ENCODE assay signal across 13 cellular contexts in genomic region chr10:122499491-122499941, GRCh38. TPM values are rescaled to one million over a fixed set of nuclear protein-coding genes. Genes with fewer than 3 reads are reported as not detected.
DNase-seq lines count a peak whose midpoint lies in the region; ATAC-seq, FAIRE-seq and TF ChIP-seq lines count a peak whose summit lies in the region.
"Had no signal": no experiment of that assay in that cellular context is flagged by ENCODE, and none has a peak within 500 bp of the region (broad histone marks: within the 10 kb centered on the region; RNA-seq: fewer than 3 reads in every experiment).

No MANE protein-coding gene starts in this region.

- H3K36me3 ChIP-seq in kidney (ENCODE audit: control insufficient read depth in 1 of 2, insufficient read depth in 2 of 2, low read length in 2 of 2) (no peaks in the 10 kb centered on the region), spleen (no peaks in the 10 kb centered on the region), prostate gland (no peaks in the 10 kb centered on the region)
- H3K36me3 ChIP-seq: pancreas had no signal

- H3K36me3 Mint-ChIP-seq in naive thymus-derived CD8-positive, alpha-beta T cell, result no peaks in the 10 kb centered on the region
- H3K36me3 Mint-ChIP-seq: activated naive CD8-positive, alpha-beta T cell treated with anti-CD3 and anti-CD28 coated beads, Interleukin-2, amount 10 ng/mL, durations not matched to agents 7 days and 5 days had no signal

- POLR2A ChIA-PET in naive thymus-derived CD8-positive, alpha-beta T cell (lab: Charles Lee), result no interaction called here

- TF ChIP-seq POLR2A in spleen (IDR thresholded peaks at IDR 0.05) (no peak), prostate gland (IDR thresholded peaks at IDR 0.05) (no peak)

- peaks cover 0 to 3% (median 0%) of the 10 kb centered on the region in 5 donors for H3K27me3 Mint-ChIP-seq in naive thymus-derived CD8-positive, alpha-beta T cell

- no peak overlapping the region for H3K9ac ChIP-seq in kidney (ENCODE audit: low read length in 2 of 2)

- TF ChIP-seq CTCF in coronary artery (IDR thresholded peaks at IDR 0.05) (no peak), kidney (IDR thresholded peaks at IDR 0.05; ENCODE audit: borderline replicate concordance, extremely low read depth, insufficient read depth) (no peak), spleen (IDR thresholded peaks at IDR 0.05 in 8 of 11, conservative IDR thresholded peaks at IDR 0.05 in 3 of 11) (no peak), prostate gland (IDR thresholded peaks at IDR 0.05) (no peak)

- intact Hi-C loops in kidney (cut with DNase I), result no loop called here
- intact Hi-C loops in spleen (cut with DNase I; ENCODE audit: low total_unique reads), result no loop called here
- intact Hi-C loops in prostate gland (cut with DNase I), result loop anchor here (5.0 to 10.0 kb wide), 2 partner anchors 37 to 335 kb away; partner anchors contain the start of gene HTRA1

- no peak for ATAC-seq in naive thymus-derived CD8-positive, alpha-beta T cell

- H3K27ac Mint-ChIP-seq in naive thymus-derived CD8-positive, alpha-beta T cell, result no peak overlapping the region
- H3K27ac Mint-ChIP-seq: activated naive CD8-positive, alpha-beta T cell treated with anti-CD3 and anti-CD28 coated beads, Interleukin-2, amount 10 ng/mL, durations not matched to agents 7 days and 5 days had no signal

- H3K4me3 Mint-ChIP-seq in naive thymus-derived CD8-positive, alpha-beta T cell, result no peak overlapping the region
- H3K4me3 Mint-ChIP-seq: activated naive CD8-positive, alpha-beta T cell treated with anti-CD3 and anti-CD28 coated beads, Interleukin-2, amount 10 ng/mL, durations not matched to agents 7 days and 5 days had no signal

- 59 to 68% (median 62%) methylated on average over 5 of the region's 5 CpGs for WGBS in spleen, 5 donors
- 64% methylated on average over 5 of the region's 5 CpGs for WGBS in prostate gland

- H3K9me3 Mint-ChIP-seq in naive thymus-derived CD8-positive, alpha-beta T cell, result no peaks in the 10 kb centered on the region
- H3K9me3 Mint-ChIP-seq: activated naive CD8-positive, alpha-beta T cell treated with anti-CD3 and anti-CD28 coated beads, Interleukin-2, amount 10 ng/mL, durations not matched to agents 7 days and 5 days had no signal

- FAIRE-seq in kidney (lab: Jason Lieb, UNC), result no peak
- FAIRE-seq: pancreas had no signal

- H3K4me1 ChIP-seq in kidney (ENCODE audit: control insufficient read depth in 1 of 2, insufficient read depth in 1 of 2, low read depth in 1 of 2, low read length in 2 of 2), result peaks cover 11 to 13% of the 10 kb centered on the region in 2 donors
- peaks cover 0 to 12% (median 2%) of the 10 kb centered on the region in 6 donors for H3K4me1 ChIP-seq in spleen
- no peaks in the 10 kb centered on the region for H3K4me1 ChIP-seq in prostate gland (replicated peaks)
- H3K4me1 ChIP-seq: pancreas had no signal

- H3K27me3 ChIP-seq in spleen (replicated peaks in 1 of 7), result peaks cover 0 to 11% (median 0%) of the 10 kb centered on the region in 7 donors
- H3K27me3 ChIP-seq in prostate gland (replicated peaks; ENCODE audit: insufficient read depth), result no peaks in the 10 kb centered on the region
- H3K27me3 ChIP-seq: pancreas had no signal

- H3K4me3 ChIP-seq in coronary artery, result no peak overlapping the region
- H3K4me3 ChIP-seq in kidney (ENCODE audit: low read length in 2 of 2), result no peak overlapping the region
- H3K4me3 ChIP-seq in spleen, result no peak overlapping the region
- no peak overlapping the region for H3K4me3 ChIP-seq in prostate gland
- H3K4me3 ChIP-seq: pancreas had no signal

- peak; percentile 80 for DNase-seq in GM03348 (ENCODE audit: low spot score)
- DNase-seq in coronary artery (ENCODE audit: low spot score), result no peak
- DNase-seq in kidney, result peak; percentile 24
- peak; percentile 47 for DNase-seq in spleen
- no peak for DNase-seq in activated effector memory CD4-positive, alpha-beta T cell treated with anti-CD3 and anti-CD28 coated beads, Interleukin-2, amount 50 U/mL, for 16 hours
- DNase-seq in naive thymus-derived CD8-positive, alpha-beta T cell, result no peak
- DNase-seq in prostate gland (ENCODE audit: low spot score), result no peak
- DNase-seq in putamen (ENCODE audit: low spot score), result no peak
- DNase-seq: activated naive CD8-positive, alpha-beta T cell treated with anti-CD3 and anti-CD28 coated beads, Interleukin-2, amount 10 ng/mL, durations not matched to agents 7 days and 5 days; H7; OCI-M1 had no signal

- peaks cover 6 to 13% (median 12%) of the 10 kb centered on the region in 4 donors for H3K4me1 Mint-ChIP-seq in naive thymus-derived CD8-positive, alpha-beta T cell

- H3K27ac ChIP-seq in coronary artery (peak overlapping the region; percentile 88), kidney (ENCODE audit: low read depth in 2 of 2, low read length in 2 of 2) (no peak overlapping the region), spleen (peak overlapping the region in 3 of 8 donors; percentile 11 to 49 (median 20)), prostate gland (no peak overlapping the region)
- H3K27ac ChIP-seq: pancreas had no signal

- no peaks in the 10 kb centered on the region for H3K9me3 ChIP-seq in kidney (ENCODE audit: control insufficient read depth in 1 of 2, low read length in 2 of 2)
- H3K9me3 ChIP-seq in spleen, result no peaks in the 10 kb centered on the region
- H3K9me3 ChIP-seq in prostate gland, result no peaks in the 10 kb centered on the region
- H3K9me3 ChIP-seq: pancreas had no signal

RNA-seq across cellular contexts. Expression of gene HTRA1, which starts 38.2 kb away (rescaled TPM):
- total RNA-seq in kidney (86.0 TPM), spleen (10 to 100 TPM; 26.4 to 63.7 (median 42.7) TPM), prostate gland (10 to 100 TPM; 41.4 to 61.8 TPM)
- polyA plus RNA-seq in kidney (ENCODE audit: insufficient read depth, low read depth, low replicate concordance) (345 TPM), spleen (10 to 100 TPM; 18.3 to 32.0 (median 31.4) TPM)
- not detected for total RNA-seq in naive thymus-derived CD8-positive, alpha-beta T cell
- not detected for polyA plus RNA-seq in naive thymus-derived CD8-positive, alpha-beta T cell

RNA-seq across cellular contexts. Expression of gene ARMS2, which starts 45.1 kb away (rescaled TPM):
- total RNA-seq in kidney (not detected), spleen (not detected), prostate gland (1 to 10 TPM in 1 of 2 donors, not detected in 1; 1.1 TPM)
- polyA plus RNA-seq in kidney (ENCODE audit: insufficient read depth, low read depth, low replicate concordance) (not detected), spleen (not detected)
- not detected for total RNA-seq in naive thymus-derived CD8-positive, alpha-beta T cell
- polyA plus RNA-seq in naive thymus-derived CD8-positive, alpha-beta T cell, result not detected
- total RNA-seq: activated naive CD8-positive, alpha-beta T cell treated with anti-CD3 and anti-CD28 coated beads, Interleukin-2, amount 10 ng/mL, durations not matched to agents 7 days and 5 days; endothelial cell of umbilical vein; H7; pancreas had no signal
- polyA plus RNA-seq: endothelial cell of umbilical vein, pancreas had no signal

Comparison
In these comparisons a context has a peak if more than half of its experiments do, and no peak if none do; other contexts are left out.
1. DNase-seq: peak in GM03348 (single experiment), kidney (single experiment) and spleen (single experiment); none in coronary artery (single experiment), activated effector memory CD4-positive, alpha-beta T cell treated with anti-CD3 and anti-CD28 coated beads, Interleukin-2, amount 50 U/mL, for 16 hours (single experiment), naive thymus-derived CD8-positive, alpha-beta T cell (0 of 10), prostate gland (single experiment) and putamen (single experiment).
2. H3K27ac ChIP-seq: peak in coronary artery (2 of 2); none in kidney (0 of 2) and prostate gland (0 of 2).
3. RNA of gene HTRA1, which starts 38.2 kb away (total RNA-seq): 86.0 TPM in kidney (single experiment), 41.4 to 61.8 TPM in prostate gland and 26.4 to 63.7 TPM in spleen; not detected in naive thymus-derived CD8-positive, alpha-beta T cell; every median in the first group is over 10 times any median in the second.